ENCODE assay signal across 7 cellular contexts in genomic region chr12:109534456-109534855, GRCh38.
"Had no signal": no experiment of that assay in that cellular context is flagged by ENCODE, and none has a peak within 500 bp of the region (broad histone marks: within the 10 kb centered on the region; RNA-seq: fewer than 3 reads in every experiment).

No MANE protein-coding gene starts in this region.

- DNase-seq: H9, HCEC 1CT, IMR-90 had no signal

- H3K4me3 ChIP-seq: GM23338 had no signal

- ATAC-seq: GM23338 had no signal

- H3K4me2 ChIP-seq: GM23338 had no signal

- FAIRE-seq: H1, H54, HTR-8/SVneo had no signal

- H3K4me3 Mint-ChIP-seq: GM23338, H9 had no signal

- H3K27ac Mint-ChIP-seq: GM23338 had no signal

- H3K9me3 Mint-ChIP-seq: GM23338, H9 had no signal

- H2AFZ ChIP-seq: GM23338 had no signal
